In the genomic region with DNA sequence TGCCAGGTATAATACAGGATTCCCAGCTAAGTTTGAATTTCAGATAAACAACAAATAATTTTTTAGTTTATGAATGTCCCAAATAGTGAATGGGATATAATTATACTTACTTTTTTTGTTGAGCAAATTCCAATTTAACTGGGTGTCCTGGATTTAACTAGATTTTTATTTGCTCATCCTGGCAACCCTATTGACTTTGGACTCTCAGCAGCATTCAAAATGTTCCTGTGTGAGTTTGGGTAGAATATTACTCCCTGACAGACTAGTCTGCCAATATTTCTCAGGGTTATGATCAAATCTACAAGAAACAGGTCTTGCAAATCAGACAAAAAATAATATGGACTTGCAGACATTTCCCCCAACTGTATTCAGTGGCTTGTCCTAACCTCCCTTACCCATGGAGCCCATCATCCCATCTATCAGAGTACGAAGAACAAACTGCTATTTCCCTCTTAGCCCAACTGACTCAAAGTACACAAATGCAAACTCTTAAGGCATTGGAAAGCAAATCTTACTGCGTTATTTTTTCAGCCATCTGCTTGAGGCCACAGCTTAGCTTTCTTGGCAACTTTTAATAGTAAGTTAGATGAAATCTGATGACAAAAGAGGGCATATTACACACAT, we compare ENCODE assay signal across 33 cellular contexts. TPM values are rescaled to one million over a fixed set of nuclear protein-coding genes. Genes with fewer than 3 reads are reported as not detected.
A peak's percentile ranks its signal among the peaks of the same experiment; 100 is the strongest.
DNase-seq lines count a peak whose midpoint lies in the region; ATAC-seq and TF ChIP-seq lines count a peak whose summit lies in the region.
"Had no signal": no experiment of that assay in that cellular context is flagged by ENCODE, and none has a peak within 500 bp of the region (broad histone marks: within the 10 kb centered on the region; RNA-seq: fewer than 3 reads in every experiment).

No MANE protein-coding gene starts in this region.

- peaks cover 7% of the 10 kb centered on the region for H3K4me1 Mint-ChIP-seq in stimulated activated memory B cell treated with anti-CD40 and anti-IgM and Interleukin-4, amounts not matched to agents 10 μg/mL and 1 μg/mL and 100 μg/mL, for 72 hours
- H3K4me1 Mint-ChIP-seq: activated naive CD8-positive, alpha-beta T cell treated with anti-CD3 and anti-CD28 coated beads, Interleukin-2, amount 50 U/mL, for 24 hours had no signal

- ATAC-seq in left lobe of liver = peak; percentile 83
- ATAC-seq in sciatic nerve = peak; percentile 45
- no peak for ATAC-seq in stimulated activated memory B cell treated with anti-CD40 and anti-IgM and Interleukin-4, amounts not matched to agents 10 μg/mL and 1 μg/mL and 100 μg/mL, for 72 hours
- ATAC-seq: activated CD8-positive, alpha-beta memory T cell treated with anti-CD3 and anti-CD28 coated beads, Interleukin-2, amount 10 ng/mL, durations not matched to agents 7 days and 5 days; activated naive CD8-positive, alpha-beta T cell treated with anti-CD3 and anti-CD28 coated beads, Interleukin-2, amount 50 U/mL, for 24 hours; activated T-cell treated with anti-CD3 and anti-CD28 coated beads, Interleukin-2, amount 50 U/mL, for 4 hours; gastroesophageal sphincter; natural killer cell; right cardiac atrium; upper lobe of right lung had no signal

- H3K27me3 ChIP-seq in vagina = no peaks in the 10 kb centered on the region
- H3K27me3 ChIP-seq: BE2C, dorsolateral prefrontal cortex, gastroesophageal sphincter, upper lobe of right lung had no signal

- H3K27ac ChIP-seq in 22Rv1 = peak overlapping the region; percentile 94
- peak overlapping the region; percentile 96 for H3K27ac ChIP-seq in VCaP
- no peak overlapping the region for H3K27ac ChIP-seq in vagina
- H3K27ac ChIP-seq: gastroesophageal sphincter, parathyroid adenoma, upper lobe of right lung had no signal

- H3K36me3 Mint-ChIP-seq in stimulated activated memory B cell treated with anti-CD40 and anti-IgM and Interleukin-4, amounts not matched to agents 10 μg/mL and 1 μg/mL and 100 μg/mL, for 72 hours = peaks cover 18% of the 10 kb centered on the region
- H3K36me3 Mint-ChIP-seq: IgD-negative memory B cell, natural killer cell had no signal

- H3K4me3 ChIP-seq in vagina = no peak overlapping the region
- H3K4me3 ChIP-seq: dorsolateral prefrontal cortex, gastroesophageal sphincter, lung, SK-N-MC, upper lobe of right lung had no signal

- peaks cover 12% of the 10 kb centered on the region for H3K4me1 ChIP-seq in vagina
- H3K4me1 ChIP-seq: BE2C, parathyroid adenoma had no signal

- DNase-seq in left lobe of liver (ENCODE audit: low spot score) (no peak), sciatic nerve (ENCODE audit: low spot score) (no peak), NCI-H748 treated with DMSO at 0.1 percent for 48 hours (lab: John Stamatoyannopoulos, UW) (no peak), AML-193 (lab: John Stamatoyannopoulos, UW) (no peak), vagina (ENCODE audit: extremely low spot score in 2 of 2) (no peak)
- DNase-seq: activated CD4-positive, alpha-beta T cell treated with anti-CD3 and anti-CD28 coated beads, Interleukin-2, amount 50 U/mL, for 4 hours; activated CD8-positive, alpha-beta memory T cell treated with anti-CD3 and anti-CD28 coated beads, Interleukin-2, amount 10 ng/mL, durations not matched to agents 7 days and 5 days; activated gamma-delta T cell treated with Interleukin-2 at 50 U/mL for 16 hours; activated naive CD8-positive, alpha-beta T cell treated with anti-CD3 and anti-CD28 coated beads, Interleukin-2, amount 50 U/mL, for 24 hours; activated T-cell treated with anti-CD3 and anti-CD28 coated beads, Interleukin-2, amount 50 U/mL, for 4 hours; BE2C; CD8-positive, alpha-beta memory T cell; dorsolateral prefrontal cortex; GOT3; kidney glomerular epithelial cell; natural killer cell; NCI-H1694 treated with DMSO at 0.1 percent for 48 hours; NCI-H2171; NCI-H510A; NK-92 treated with Interleukin-12 subunit alpha and Interleukin-12 subunit beta, amount 100 ng/mL, for 24 hours; right cardiac atrium; stimulated activated CD4-positive, alpha-beta T cell treated with anti-CD3 and anti-CD28 coated beads, Interleukin-4, amount 100 ng/mL, for 24 hours; substantia nigra; upper lobe of right lung had no signal

- H3K9me3 ChIP-seq in vagina = no peaks in the 10 kb centered on the region
- H3K9me3 ChIP-seq: BE2C, gastroesophageal sphincter, upper lobe of right lung had no signal

- H3K27ac Mint-ChIP-seq in stimulated activated memory B cell treated with anti-CD40 and anti-IgM and Interleukin-4, amounts not matched to agents 10 μg/mL and 1 μg/mL and 100 μg/mL, for 72 hours = no peak overlapping the region
- H3K27ac Mint-ChIP-seq: activated CD8-positive, alpha-beta memory T cell treated with anti-CD3 and anti-CD28 coated beads, Interleukin-2, amount 10 ng/mL, durations not matched to agents 7 days and 5 days; activated naive CD8-positive, alpha-beta T cell treated with anti-CD3 and anti-CD28 coated beads, Interleukin-2, amount 50 U/mL, for 24 hours; IgD-negative memory B cell; natural killer cell; T-helper 1 cell treated with Interleukin-12 subunit alpha and Interleukin-12 subunit beta and Interleukin-4 antibody, amounts not matched to agents 30 μg/mL and 1 μg/mL, for 36 hours had no signal

- no peaks in the 10 kb centered on the region for H3K27me3 Mint-ChIP-seq in stimulated activated memory B cell treated with anti-CD40 and anti-IgM and Interleukin-4, amounts not matched to agents 10 μg/mL and 1 μg/mL and 100 μg/mL, for 72 hours
- H3K27me3 Mint-ChIP-seq: activated CD8-positive, alpha-beta memory T cell treated with anti-CD3 and anti-CD28 coated beads, Interleukin-2, amount 10 ng/mL, durations not matched to agents 7 days and 5 days; activated naive CD8-positive, alpha-beta T cell treated with anti-CD3 and anti-CD28 coated beads, Interleukin-2, amount 50 U/mL, for 24 hours; CD8-positive, alpha-beta memory T cell; IgD-negative memory B cell had no signal

- TF ChIP-seq POLR2A in vagina (IDR thresholded peaks at IDR 0.05) = no peak

- no peak overlapping the region for H3K4me3 Mint-ChIP-seq in stimulated activated memory B cell treated with anti-CD40 and anti-IgM and Interleukin-4, amounts not matched to agents 10 μg/mL and 1 μg/mL and 100 μg/mL, for 72 hours
- H3K4me3 Mint-ChIP-seq: activated CD8-positive, alpha-beta memory T cell treated with anti-CD3 and anti-CD28 coated beads, Interleukin-2, amount 10 ng/mL, durations not matched to agents 7 days and 5 days; activated naive CD8-positive, alpha-beta T cell treated with anti-CD3 and anti-CD28 coated beads, Interleukin-2, amount 50 U/mL, for 24 hours; activated T-cell treated with anti-CD3 and anti-CD28 coated beads, Interleukin-2, amount 50 U/mL, for 4 hours; CD8-positive, alpha-beta memory T cell; IgD-negative memory B cell; natural killer cell; T-helper 1 cell treated with Interleukin-12 subunit alpha and Interleukin-12 subunit beta and Interleukin-4 antibody, amounts not matched to agents 30 μg/mL and 1 μg/mL, for 36 hours had no signal

- intact Hi-C loops in sciatic nerve (cut with DNase I) (no loop called here), vagina (cut with DNase I) (no loop called here)

- no peaks in the 10 kb centered on the region for H3K9me3 Mint-ChIP-seq in stimulated activated memory B cell treated with anti-CD40 and anti-IgM and Interleukin-4, amounts not matched to agents 10 μg/mL and 1 μg/mL and 100 μg/mL, for 72 hours
- H3K9me3 Mint-ChIP-seq: activated naive CD8-positive, alpha-beta T cell treated with anti-CD3 and anti-CD28 coated beads, Interleukin-2, amount 50 U/mL, for 24 hours; activated T-cell treated with anti-CD3 and anti-CD28 coated beads, Interleukin-2, amount 50 U/mL, for 4 hours; CD8-positive, alpha-beta memory T cell; IgD-negative memory B cell; natural killer cell; T-helper 1 cell treated with Interleukin-12 subunit alpha and Interleukin-12 subunit beta and Interleukin-4 antibody, amounts not matched to agents 30 μg/mL and 1 μg/mL, for 36 hours had no signal

- TF ChIP-seq CTCF in 22Rv1 (IDR thresholded peaks at IDR 0.05) (no peak), VCaP (conservative IDR thresholded peaks at IDR 0.05) (no peak), vagina (IDR thresholded peaks at IDR 0.05) (no peak)

- no peaks in the 10 kb centered on the region for H3K36me3 ChIP-seq in vagina

RNA-seq across cellular contexts. Expression of gene SETD7, which starts 20.7 kb away (rescaled TPM):
- total RNA-seq in left lobe of liver (47.0 TPM), sciatic nerve (56.9 TPM), vagina (51.8 TPM)
